8 cellular contexts compared by ENCODE assay signal in genomic region chr6:25961619-25962367, GRCh38. TPM values are rescaled to one million over a fixed set of nuclear protein-coding genes. Genes with fewer than 3 reads are reported as not detected.
A peak's percentile ranks its signal among the peaks of the same experiment; 100 is the strongest.
DNase-seq lines count a peak whose midpoint lies in the region; ATAC-seq and TF ChIP-seq lines count a peak whose summit lies in the region.

No MANE protein-coding gene starts in this region.

- H3K36me3 ChIP-seq in OCI-LY7 (ENCODE audit: insufficient read depth, low read length) (peaks cover 33% of the 10 kb centered on the region), gastrocnemius medialis (peaks cover 0 to 17% of the 10 kb centered on the region in 2 donors)

- H3K27me3 Mint-ChIP-seq in endothelial cell (ENCODE audit: unreplicated experiment) (peaks cover 8% of the 10 kb centered on the region), glutamatergic neuron (ENCODE audit: unreplicated experiment) (peaks cover 3% of the 10 kb centered on the region)

- H3K4me1 Mint-ChIP-seq in endothelial cell (ENCODE audit: unreplicated experiment): peaks cover 24% of the 10 kb centered on the region
- peaks cover 5% of the 10 kb centered on the region for H3K4me1 Mint-ChIP-seq in glutamatergic neuron (ENCODE audit: low read depth, unreplicated experiment)

- H3K4me3 ChIP-seq in OCI-LY7 (ENCODE audit: low read depth, low read length, poor library complexity, severe bottlenecking) (peak overlapping the region; percentile 96), gastrocnemius medialis (peak overlapping the region; percentile 52 to 65 (median 64))

- peak overlapping the region; percentile 89 for H3K4me2 ChIP-seq in OCI-LY7 (ENCODE audit: low read length)

- peaks cover 50% of the 10 kb centered on the region for H3K4me1 ChIP-seq in OCI-LY7 (ENCODE audit: insufficient read depth, low read length, poor library complexity, severe bottlenecking)
- H3K4me1 ChIP-seq in gastrocnemius medialis: peaks cover 39 to 40% of the 10 kb centered on the region in 2 donors

- peaks cover 31% of the 10 kb centered on the region; the same call in 1 of the 2 replicates for H3K9me3 ChIP-seq in OCI-LY7 (ENCODE audit: low read length)
- H3K9me3 ChIP-seq in gastrocnemius medialis: no peaks in the 10 kb centered on the region

- intact Hi-C loops in OCI-LY7 (cut with micrococcal nuclease; ENCODE audit: unreplicated experiment) (loop anchor here (1.0 kb wide), 2 partner anchors 32 to 60 kb away; a partner anchor contains a TSS), gastrocnemius medialis (cut with DNase I; ENCODE audit: low total_unique reads) (no loop called here)

- peak in 1 of 2 donors; percentile 25 for ATAC-seq in gastrocnemius medialis
- ATAC-seq in HG02981 (IDR thresholded peaks at IDR 0.05; ENCODE audit: unreplicated experiment): no peak
- ATAC-seq in HG02642 (IDR thresholded peaks at IDR 0.05; ENCODE audit: poor library complexity, unreplicated experiment): no peak

- peak overlapping the region; percentile 99 for H3K27ac Mint-ChIP-seq in endothelial cell (ENCODE audit: unreplicated experiment)
- no peak overlapping the region for H3K27ac Mint-ChIP-seq in glutamatergic neuron (ENCODE audit: unreplicated experiment)

- no peak overlapping the region for H3K4me3 Mint-ChIP-seq in endothelial cell (ENCODE audit: unreplicated experiment)
- H3K4me3 Mint-ChIP-seq in glutamatergic neuron (ENCODE audit: unreplicated experiment): no peak overlapping the region

- BruUV-seq in OCI-LY7 (replicated peaks; lab: Mats Ljungman, UMichigan): TSS peak; percentile 97

- no peak for TF ChIP-seq POLR2A in gastrocnemius medialis (IDR thresholded peaks at IDR 0.05)

- TF ChIP-seq CTCF in GM12874 (IDR thresholded peaks at IDR 0.05; ENCODE audit: insufficient read depth, low read depth, low read length): 0 out of 2 replicates have a peak, but pooled peaks have one; percentile 10
- peak; percentile 64 for TF ChIP-seq CTCF in OCI-LY7 (conservative IDR thresholded peaks at IDR 0.05; ENCODE audit: low read length)
- no peak for TF ChIP-seq CTCF in endothelial cell (IDR thresholded peaks at IDR 0.05; ENCODE audit: unreplicated experiment)
- TF ChIP-seq CTCF in gastrocnemius medialis (IDR thresholded peaks at IDR 0.05 in 4 of 5, conservative IDR thresholded peaks at IDR 0.05 in 1 of 5): no peak
- TF ChIP-seq CTCF in glutamatergic neuron (IDR thresholded peaks at IDR 0.05; ENCODE audit: partially characterized antibody, unreplicated experiment): no peak

- in situ Hi-C loops in gastrocnemius medialis (cut with MboI; ENCODE audit: low sequenced_read_pairs in 4 of 4): no loop called here

- no peaks in the 10 kb centered on the region for H3K9me2 ChIP-seq in OCI-LY7 (ENCODE audit: insufficient read depth, low read length)

- no peaks in the 10 kb centered on the region for H4K20me1 ChIP-seq in OCI-LY7 (ENCODE audit: insufficient read depth, low read length)

- H3K27me3 ChIP-seq in gastrocnemius medialis: no peaks in the 10 kb centered on the region

- H3K27ac ChIP-seq in OCI-LY7 (ENCODE audit: low read depth, low read length, poor library complexity, severe bottlenecking) (peak overlapping the region; percentile 94), gastrocnemius medialis (peak overlapping the region; percentile 82 to 90 (median 86))

- POLR2A ChIA-PET in OCI-LY7 (lab: Charles Lee): interaction anchor here (0.8 to 3.4 kb wide), 5 partner anchors 9 to 63 kb away, joined by 3 to 25 read pairs (median 6); a partner anchor contains a TSS

- CTCF ChIA-PET in OCI-LY7 (lab: Charles Lee; ENCODE audit: unreplicated experiment): interaction anchor here (0.9 to 1.1 kb wide), 2 partner anchors 9 to 37 kb away, joined by 3 read pairs; no protein-coding TSS in a partner anchor

- H3K9me3 Mint-ChIP-seq in endothelial cell (ENCODE audit: unreplicated experiment) (no peaks in the 10 kb centered on the region), glutamatergic neuron (ENCODE audit: unreplicated experiment) (peaks cover 4% of the 10 kb centered on the region)

- H3K79me2 ChIP-seq in OCI-LY7 (ENCODE audit: insufficient read depth, low read depth, low read length): peaks cover 38% of the 10 kb centered on the region

- peaks cover 20% of the 10 kb centered on the region for H3K36me3 Mint-ChIP-seq in endothelial cell (ENCODE audit: low read depth, unreplicated experiment)
- H3K36me3 Mint-ChIP-seq in glutamatergic neuron (ENCODE audit: unreplicated experiment): peaks cover 24% of the 10 kb centered on the region

- peak overlapping the region; percentile 75 for H2AFZ ChIP-seq in OCI-LY7 (ENCODE audit: low read length)

- DNase-seq in OCI-LY7 (ENCODE audit: low spot score): peak; percentile 34
- DNase-seq in endothelial cell (ENCODE audit: low spot score): no peak
- no peak for DNase-seq in gastrocnemius medialis
- no peak for DNase-seq in mucosa of gallbladder (ENCODE audit: low spot score)
- no peak for DNase-seq in glutamatergic neuron

RNA-seq across cellular contexts. Expression of gene TRIM38, which starts 0.8 kb away (rescaled TPM):
- 11.9 and 12.8 TPM in 2 replicates for total RNA-seq in OCI-LY7 (2014; rRNA removed; shearing (Covaris generic))
- total RNA-seq in OCI-LY7 (2022): 14.8 and 16.1 TPM in 2 replicates
- total RNA-seq in endothelial cell (ENCODE audit: unreplicated experiment): 3.8 TPM
- 1 to 10 TPM; 2.2 to 6.7 (median 4.6) TPM for total RNA-seq in gastrocnemius medialis
- 12.4 TPM for total RNA-seq in mucosa of gallbladder
- total RNA-seq in glutamatergic neuron (ENCODE audit: unreplicated experiment): 0.05 TPM

RNA-seq across cellular contexts. Expression of gene SLC17A2, which starts 31.3 kb away (rescaled TPM):
- total RNA-seq in OCI-LY7 (2014; rRNA removed; shearing (Covaris generic)): not detected in 2 replicates
- total RNA-seq in OCI-LY7 (2022): not detected in 2 replicates
- total RNA-seq in endothelial cell (ENCODE audit: unreplicated experiment): not detected
- total RNA-seq in gastrocnemius medialis: under 1 TPM in 1 of 4 donors, not detected in 3; 0.11 TPM
- not detected for total RNA-seq in mucosa of gallbladder
- not detected for total RNA-seq in glutamatergic neuron (ENCODE audit: unreplicated experiment)

Comparison
In these comparisons a context has a peak if more than half of its experiments do, and no peak if none do; other contexts are left out.
1. CTCF ChIP-seq: peak in GM12874 (single experiment) and OCI-LY7 (single experiment); none in endothelial cell (single experiment), gastrocnemius medialis (0 of 5) and glutamatergic neuron (single experiment).